ENCODE assay signal across 10 cellular contexts in the genomic region with DNA sequence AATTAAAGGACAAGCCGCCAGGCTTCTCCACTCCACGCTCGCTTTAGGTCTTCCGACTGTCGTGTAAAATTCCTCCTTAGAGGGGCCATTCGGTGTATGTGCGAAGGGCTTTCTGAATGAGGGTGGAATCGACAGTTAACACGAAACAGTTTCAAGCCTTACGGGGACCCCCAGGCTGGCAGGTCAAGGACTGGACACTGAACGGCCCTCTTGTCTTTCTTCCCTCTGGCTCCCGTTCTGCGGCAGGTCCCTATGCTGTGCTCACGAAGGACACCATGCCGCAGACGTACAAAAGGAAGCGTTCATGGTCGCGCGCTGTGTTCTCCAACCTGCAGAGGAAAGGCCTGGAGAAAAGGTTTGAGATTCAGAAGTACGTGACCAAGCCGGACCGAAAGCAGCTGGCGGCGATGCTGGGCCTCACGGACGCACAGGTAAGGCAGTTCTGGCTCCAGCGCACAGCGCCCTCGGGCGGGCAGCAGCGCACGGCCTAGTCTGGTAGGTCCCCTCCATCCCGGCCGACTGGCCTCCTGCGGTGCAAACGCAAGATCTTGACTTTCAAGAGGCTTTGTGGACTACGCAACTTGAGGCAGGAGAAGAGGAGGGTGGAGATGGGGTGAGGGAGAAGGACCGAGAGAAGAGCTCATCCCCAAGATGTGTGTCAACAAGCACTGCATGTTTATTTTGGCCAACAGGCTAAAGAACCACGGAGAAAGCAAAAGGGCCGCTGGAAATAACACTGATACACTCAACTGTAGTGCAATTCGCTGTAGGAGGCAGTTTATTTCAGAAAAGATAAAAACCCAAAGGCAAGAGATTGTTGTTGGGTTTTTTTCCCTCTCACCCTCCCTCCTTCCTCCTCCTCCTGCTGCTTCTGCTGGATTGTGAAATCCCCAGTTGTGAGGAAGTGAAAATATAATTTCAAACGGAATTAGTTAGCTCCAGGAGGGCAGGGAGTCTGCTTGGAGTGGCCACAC. TPM values are rescaled to one million over a fixed set of nuclear protein-coding genes. Genes with fewer than 3 reads are reported as not detected.
A peak's percentile ranks its signal among the peaks of the same experiment; 100 is the strongest.
DNase-seq lines count a peak whose midpoint lies in the region; ATAC-seq and TF ChIP-seq lines count a peak whose summit lies in the region.
"Had no signal": no experiment of that assay in that cellular context is flagged by ENCODE, and none has a peak within 500 bp of the region (broad histone marks: within the 10 kb centered on the region; RNA-seq: fewer than 3 reads in every experiment).

No MANE protein-coding gene starts in this region.

- in situ Hi-C loops in astrocyte of the spinal cord (cut with HindIII; ENCODE audit: low sequenced_read_pairs) = no loop called here

- POLR2A ChIA-PET in CD4-positive, alpha-beta T cell (lab: Charles Lee) = no interaction called here

- H3K4me3 ChIP-seq in H7 (ENCODE audit: insufficient read depth, low read depth, low read length) (0 out of 2 replicates have a peak overlapping the region, but pooled peaks have one; percentile 10), astrocyte of the spinal cord (ENCODE audit: low read depth, low read length) (peak overlapping the region; percentile 67), skeletal muscle satellite cell (ENCODE audit: low read length) (peak overlapping the region; percentile 94)

- H3K9ac ChIP-seq in skeletal muscle satellite cell (ENCODE audit: low read depth, low read length) = peak overlapping the region; percentile 98

- H3K27ac ChIP-seq in CD4-positive, alpha-beta T cell (ENCODE audit: low read depth, low read length) = no peak overlapping the region
- H3K27ac ChIP-seq: epithelial cell of prostate had no signal

- peaks cover 0 to 3% (median 0%) of the 10 kb centered on the region in 3 donors for H3K36me3 Mint-ChIP-seq in immature natural killer cell
- H3K36me3 Mint-ChIP-seq in CD4-positive, alpha-beta T cell (ENCODE audit: low read depth) = no peaks in the 10 kb centered on the region

- peak overlapping the region; percentile 94 for H3K4me2 ChIP-seq in skeletal muscle satellite cell (ENCODE audit: low read length)

- peaks cover 32 to 39% of the 10 kb centered on the region in 2 donors for H3K4me1 Mint-ChIP-seq in immature natural killer cell
- peaks cover 29% of the 10 kb centered on the region for H3K4me1 Mint-ChIP-seq in CD4-positive, alpha-beta T cell (ENCODE audit: low read depth)

- H3K4me1 ChIP-seq in skeletal muscle satellite cell (ENCODE audit: control insufficient read depth, insufficient read depth, low read length) = peaks cover 27% of the 10 kb centered on the region

- peaks cover 21 to 48% (median 21%) of the 10 kb centered on the region in 3 donors for H3K27me3 Mint-ChIP-seq in immature natural killer cell (ENCODE audit: low read depth in 3 of 3)
- H3K27me3 Mint-ChIP-seq in CD4-positive, alpha-beta T cell = peaks cover 86% of the 10 kb centered on the region

- H3K27ac Mint-ChIP-seq in immature natural killer cell = no peak overlapping the region
- no peak overlapping the region for H3K27ac Mint-ChIP-seq in CD4-positive, alpha-beta T cell

- intact Hi-C loops in CD4-positive, alpha-beta T cell (cut with DNase I, micrococcal nuclease) = no loop called here

- H3K9me3 ChIP-seq in skeletal muscle satellite cell (replicated peaks; ENCODE audit: low read length) = no peaks in the 10 kb centered on the region
- H3K9me3 ChIP-seq in CD4-positive, alpha-beta T cell (ENCODE audit: control insufficient read depth, low read length) = no peaks in the 10 kb centered on the region

- no peak for ATAC-seq in CD4-positive, alpha-beta T cell (ENCODE audit: poor library complexity)
- no peak for ATAC-seq in GM19452 (IDR thresholded peaks at IDR 0.05; ENCODE audit: unreplicated experiment)

- H3K27me3 ChIP-seq in H7 (ENCODE audit: control insufficient read depth, insufficient read depth, low read length) (peaks cover 100% of the 10 kb centered on the region), skeletal muscle satellite cell (ENCODE audit: control insufficient read depth, insufficient read depth, low read length) (no peaks in the 10 kb centered on the region)
- H3K27me3 ChIP-seq in CD4-positive, alpha-beta T cell (ENCODE audit: control insufficient read depth, insufficient read depth, low read length) = peaks cover 74% of the 10 kb centered on the region

- CTCF ChIA-PET in CD4-positive, alpha-beta T cell (lab: Charles Lee) = no interaction called here

- TF ChIP-seq CTCF in astrocyte of the spinal cord (IDR thresholded peaks at IDR 0.05; ENCODE audit: low read depth, low read length) = peak; percentile 42
- TF ChIP-seq CTCF in CD4-positive, alpha-beta T cell (IDR thresholded peaks at IDR 0.05) = no peak

- H3K36me3 ChIP-seq in H7 (replicated peaks; ENCODE audit: control insufficient read depth, insufficient read depth, low read length) (no peaks in the 10 kb centered on the region), skeletal muscle satellite cell (ENCODE audit: insufficient read depth, low read length) (peaks cover 44% of the 10 kb centered on the region)

- H3K9me3 Mint-ChIP-seq in immature natural killer cell = peaks cover 0 to 4% (median 0%) of the 10 kb centered on the region in 6 donors
- no peaks in the 10 kb centered on the region for H3K9me3 Mint-ChIP-seq in CD4-positive, alpha-beta T cell

- peak overlapping the region in 1 of 5 donors; percentile 30 for H3K4me3 Mint-ChIP-seq in immature natural killer cell
- no peak overlapping the region for H3K4me3 Mint-ChIP-seq in CD4-positive, alpha-beta T cell

- peak; percentile 91 for DNase-seq in H7
- DNase-seq in astrocyte of the spinal cord (ENCODE audit: low read depth, low spot score) = peak; percentile 61
- DNase-seq in iris pigment epithelial cell (ENCODE audit: low read depth) = peak; percentile 65
- no peak for DNase-seq in immature natural killer cell
- DNase-seq in CD4-positive, alpha-beta T cell = no peak
- DNase-seq in UCSD-AML1 (lab: John Stamatoyannopoulos, UW; ENCODE audit: unreplicated experiment) = no peak
- DNase-seq: NCI-H526 had no signal

RNA-seq across cellular contexts. Expression of a gene that starts 3.0 kb away (rescaled TPM):
- total RNA-seq in H7 (2014; rRNA removed; shearing (Covaris generic)) = 0.21 TPM in 1 of 2 replicates, not detected in the other
- 3.8 and 3.9 TPM in 2 replicates for total RNA-seq in skeletal muscle satellite cell (2012; rRNA removed)
- under 1 TPM in 1 of 3 donors, not detected in 2; 0.09 TPM for polyA plus RNA-seq in immature natural killer cell
- under 1 TPM; 0.27 to 0.39 TPM for total RNA-seq in CD4-positive, alpha-beta T cell

Comparison
In these comparisons a context has a peak if more than half of its experiments do, and no peak if none do; other contexts are left out.
1. DNase-seq: peak in H7 (single experiment), astrocyte of the spinal cord (single experiment) and iris pigment epithelial cell (single experiment); none in immature natural killer cell (0 of 3), CD4-positive, alpha-beta T cell (0 of 10) and UCSD-AML1 (single experiment).
2. H3K4me3 ChIP-seq: peak in every context shown above with its lines; median percentile 94 in skeletal muscle satellite cell; 67 in astrocyte of the spinal cord; 10 in H7.